In genomic region chr6:3997144-3997770, GRCh38 we compare ENCODE assay signal across 1 cellular context.
TF ChIP-seq lines count a peak whose summit lies in the region.

No MANE protein-coding gene starts in this region.

TF ChIP-seq in GM23338, 12 proteins besides CTCF, POLR2A, EP300 and RAD21 (continued from another document):
- TF ChIP-seq, protein P1, sequence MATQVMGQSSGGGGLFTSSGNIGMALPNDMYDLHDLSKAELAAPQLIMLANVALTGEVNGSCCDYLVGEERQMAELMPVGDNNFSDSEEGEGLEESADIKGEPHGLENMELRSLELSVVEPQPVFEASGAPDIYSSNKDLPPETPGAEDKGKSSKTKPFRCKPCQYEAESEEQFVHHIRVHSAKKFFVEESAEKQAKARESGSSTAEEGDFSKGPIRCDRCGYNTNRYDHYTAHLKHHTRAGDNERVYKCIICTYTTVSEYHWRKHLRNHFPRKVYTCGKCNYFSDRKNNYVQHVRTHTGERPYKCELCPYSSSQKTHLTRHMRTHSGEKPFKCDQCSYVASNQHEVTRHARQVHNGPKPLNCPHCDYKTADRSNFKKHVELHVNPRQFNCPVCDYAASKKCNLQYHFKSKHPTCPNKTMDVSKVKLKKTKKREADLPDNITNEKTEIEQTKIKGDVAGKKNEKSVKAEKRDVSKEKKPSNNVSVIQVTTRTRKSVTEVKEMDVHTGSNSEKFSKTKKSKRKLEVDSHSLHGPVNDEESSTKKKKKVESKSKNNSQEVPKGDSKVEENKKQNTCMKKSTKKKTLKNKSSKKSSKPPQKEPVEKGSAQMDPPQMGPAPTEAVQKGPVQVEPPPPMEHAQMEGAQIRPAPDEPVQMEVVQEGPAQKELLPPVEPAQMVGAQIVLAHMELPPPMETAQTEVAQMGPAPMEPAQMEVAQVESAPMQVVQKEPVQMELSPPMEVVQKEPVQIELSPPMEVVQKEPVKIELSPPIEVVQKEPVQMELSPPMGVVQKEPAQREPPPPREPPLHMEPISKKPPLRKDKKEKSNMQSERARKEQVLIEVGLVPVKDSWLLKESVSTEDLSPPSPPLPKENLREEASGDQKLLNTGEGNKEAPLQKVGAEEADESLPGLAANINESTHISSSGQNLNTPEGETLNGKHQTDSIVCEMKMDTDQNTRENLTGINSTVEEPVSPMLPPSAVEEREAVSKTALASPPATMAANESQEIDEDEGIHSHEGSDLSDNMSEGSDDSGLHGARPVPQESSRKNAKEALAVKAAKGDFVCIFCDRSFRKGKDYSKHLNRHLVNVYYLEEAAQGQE (IDR thresholded peaks at IDR 0.05; ENCODE audit: unreplicated experiment): no peak
- no peak for TF ChIP-seq JUNB (IDR thresholded peaks at IDR 0.05; ENCODE audit: unreplicated experiment)
- TF ChIP-seq POLR2AphosphoS5 (IDR thresholded peaks at IDR 0.05; ENCODE audit: low read depth): no peak
